Comparison of ENCODE assay signal across 1 cellular context in genomic region chr15:98428253-98428989, GRCh38.
TF ChIP-seq lines count a peak whose summit lies in the region.

No MANE protein-coding gene starts in this region.

TF ChIP-seq in GM12878, 131 proteins besides CTCF, POLR2A, EP300 and RAD21 (continued from another document):
- no peak for TF ChIP-seq ZNF687 (IDR thresholded peaks at IDR 0.05)
- TF ChIP-seq GABPA (IDR thresholded peaks at IDR 0.05; ENCODE audit: low read depth), result no peak
- no peak for TF ChIP-seq RUNX3 (IDR thresholded peaks at IDR 0.05; ENCODE audit: low read length)
- no peak for TF ChIP-seq BMI1 (IDR thresholded peaks at IDR 0.05; ENCODE audit: borderline replicate concordance)
